Comparison of ENCODE assay signal across 18 cellular contexts in genomic region chr15:34701536-34701935, GRCh38. TPM values are rescaled to one million over a fixed set of nuclear protein-coding genes. Genes with fewer than 3 reads are reported as not detected.
"Had no signal": no experiment of that assay in that cellular context is flagged by ENCODE, and none has a peak within 500 bp of the region (broad histone marks: within the 10 kb centered on the region; RNA-seq: fewer than 3 reads in every experiment).

No MANE protein-coding gene starts in this region.

- H3K4me3 Mint-ChIP-seq: activated naive CD4-positive, alpha-beta T cell treated with anti-CD3 and anti-CD28 coated beads, Interleukin-2, amount 10 ng/mL, durations not matched to agents 7 days and 5 days; activated T-helper 17 cell treated with anti-CD3 and anti-CD28 coated beads, Interleukin-2, amount 50 U/mL, for 72 hours; dendritic cell treated with granulocyte-macrophage colony-stimulating factor and Interleukin-4, amounts not matched to agents 40 ng/mL and 50 ng/mL, for 4 days; immature natural killer cell; nephron had no signal

- H3K9me3 ChIP-seq: body of pancreas, lower lobe of right lung, psoas muscle, sigmoid colon had no signal

- H3K36me3 Mint-ChIP-seq: activated naive CD4-positive, alpha-beta T cell treated with anti-CD3 and anti-CD28 coated beads, Interleukin-2, amount 10 ng/mL, durations not matched to agents 7 days and 5 days; immature natural killer cell had no signal

- H3K27ac ChIP-seq: body of pancreas, lower lobe of right lung, psoas muscle, sigmoid colon, VCaP had no signal

- H3K4me1 Mint-ChIP-seq: activated naive CD4-positive, alpha-beta T cell treated with anti-CD3 and anti-CD28 coated beads, Interleukin-2, amount 10 ng/mL, durations not matched to agents 7 days and 5 days; activated T-helper 17 cell treated with anti-CD3 and anti-CD28 coated beads, Interleukin-2, amount 50 U/mL, for 72 hours had no signal

- ATAC-seq: activated T-helper 17 cell treated with anti-CD3 and anti-CD28 coated beads, Interleukin-2, amount 50 U/mL, for 72 hours; body of pancreas; left cardiac atrium; lower lobe of right lung had no signal

- DNase-seq: activated CD4-positive, alpha-beta T cell treated with anti-CD3 and anti-CD28 coated beads for 48 hours; activated naive CD4-positive, alpha-beta T cell treated with anti-CD3 and anti-CD28 coated beads, Interleukin-2, amount 10 ng/mL, durations not matched to agents 7 days and 5 days; body of pancreas; erythroblast; immature natural killer cell; left cardiac atrium; lower lobe of right lung; psoas muscle; sigmoid colon; stimulated activated CD4-positive, alpha-beta T cell treated with anti-CD3 and anti-CD28 coated beads, Interleukin-2, amount 100 ng/mL, for 48 hours; stimulated activated naive CD4-positive, alpha-beta T cell treated with Interleukin-2 at 50 U/mL for 16 hours; T1000 had no signal

- H3K27me3 ChIP-seq: body of pancreas, sigmoid colon had no signal

- H3K4me1 ChIP-seq: body of pancreas, lower lobe of right lung, psoas muscle had no signal

- H3K27ac Mint-ChIP-seq: activated naive CD4-positive, alpha-beta T cell treated with anti-CD3 and anti-CD28 coated beads, Interleukin-2, amount 10 ng/mL, durations not matched to agents 7 days and 5 days; activated T-helper 17 cell treated with anti-CD3 and anti-CD28 coated beads, Interleukin-2, amount 50 U/mL, for 72 hours; dendritic cell treated with granulocyte-macrophage colony-stimulating factor and Interleukin-4, amounts not matched to agents 40 ng/mL and 50 ng/mL, for 4 days; immature natural killer cell; nephron had no signal

- H3K36me3 ChIP-seq: lower lobe of right lung, sigmoid colon had no signal

- H3K4me3 ChIP-seq: body of pancreas, lower lobe of right lung, psoas muscle, sigmoid colon had no signal

- H3K9me3 Mint-ChIP-seq: activated naive CD4-positive, alpha-beta T cell treated with anti-CD3 and anti-CD28 coated beads, Interleukin-2, amount 10 ng/mL, durations not matched to agents 7 days and 5 days; activated T-helper 17 cell treated with anti-CD3 and anti-CD28 coated beads, Interleukin-2, amount 50 U/mL, for 72 hours; dendritic cell treated with granulocyte-macrophage colony-stimulating factor and Interleukin-4, amounts not matched to agents 40 ng/mL and 50 ng/mL, for 4 days; immature natural killer cell; nephron had no signal

- H3K27me3 Mint-ChIP-seq: dendritic cell treated with granulocyte-macrophage colony-stimulating factor and Interleukin-4, amounts not matched to agents 40 ng/mL and 50 ng/mL, for 4 days had no signal

RNA-seq across cellular contexts. Expression of gene GJD2, which starts 53.3 kb away (rescaled TPM):
- total RNA-seq: activated T-helper 17 cell treated with anti-CD3 and anti-CD28 coated beads, Interleukin-2, amount 50 U/mL, for 72 hours; lower lobe of right lung; mononuclear cell; osteoblast; psoas muscle had no signal
- polyA plus RNA-seq: immature natural killer cell, psoas muscle, sigmoid colon had no signal
